ENCODE assay signal across 8 cellular contexts in genomic region chr1:222813866-222814535, GRCh38. TPM values are rescaled to one million over a fixed set of nuclear protein-coding genes. Genes with fewer than 3 reads are reported as not detected.
DNase-seq lines count a peak whose midpoint lies in the region; ATAC-seq, FAIRE-seq and TF ChIP-seq lines count a peak whose summit lies in the region.

No MANE protein-coding gene starts in this region.

- no peak overlapping the region for H3K9ac ChIP-seq in KMS-11

- no peaks in the 10 kb centered on the region for H3K27me3 ChIP-seq in KMS-11 (ENCODE audit: insufficient read depth, low read depth)

- no peak overlapping the region for H3K4me3 ChIP-seq in KMS-11 (IDR thresholded peaks at IDR 0.05; ENCODE audit: insufficient read depth, low read depth, low read length)

- peaks cover 14% of the 10 kb centered on the region for H3K79me2 ChIP-seq in KMS-11 (ENCODE audit: insufficient read depth, low read depth)

- peak overlapping the region; percentile 97 for H2AFZ ChIP-seq in KMS-11 (ENCODE audit: low read depth)

- TF ChIP-seq CTCF in C4-2B (conservative IDR thresholded peaks at IDR 0.05), result no peak
- TF ChIP-seq CTCF in KMS-11 (conservative IDR thresholded peaks at IDR 0.05; ENCODE audit: low read depth, low read length), result no peak

- peaks cover 15% of the 10 kb centered on the region for H3K4me1 ChIP-seq in KMS-11 (ENCODE audit: low read depth, poor library complexity, severe bottlenecking)

- no peaks in the 10 kb centered on the region for H3K36me3 ChIP-seq in KMS-11 (ENCODE audit: insufficient read depth)

- no peak for TF ChIP-seq POLR2A in GM18505 (IDR thresholded peaks at IDR 0.05; ENCODE audit: borderline replicate concordance, extremely low read depth, insufficient read depth, insufficient read length)

- peaks cover 18 to 37% (median 35%) of the 10 kb centered on the region in 4 donors for H3K4me1 Mint-ChIP-seq in naive thymus-derived CD8-positive, alpha-beta T cell

- no peaks in the 10 kb centered on the region for H4K20me1 ChIP-seq in KMS-11 (ENCODE audit: insufficient read depth)

- POLR2A ChIA-PET in naive thymus-derived CD8-positive, alpha-beta T cell (lab: Charles Lee), result no interaction called here

- peak; percentile 5 for DNase-seq in cerebellar cortex (ENCODE audit: low spot score)
- DNase-seq in naive thymus-derived CD8-positive, alpha-beta T cell, result no peak
- no peak for DNase-seq in urothelium cell line (ENCODE audit: low spot score)
- DNase-seq in NCI-H446 treated with DMSO at 0.1 percent for 48 hours (lab: John Stamatoyannopoulos, UW), result no peak
- no peak for DNase-seq in NCI-H2029 (lab: John Stamatoyannopoulos, UW)

- H3K27ac Mint-ChIP-seq in naive thymus-derived CD8-positive, alpha-beta T cell, result peak overlapping the region; percentile 87 to 97 (median 92)

- H3K9me3 Mint-ChIP-seq in naive thymus-derived CD8-positive, alpha-beta T cell, result no peaks in the 10 kb centered on the region

- H3K4me3 Mint-ChIP-seq in naive thymus-derived CD8-positive, alpha-beta T cell, result peak overlapping the region; percentile 90 to 98 (median 96)

- H3K27ac ChIP-seq in C4-2B, result peak overlapping the region; percentile 94
- no peak overlapping the region for H3K27ac ChIP-seq in KMS-11

- peak; percentile 5 to 16 for ATAC-seq in naive thymus-derived CD8-positive, alpha-beta T cell
- ATAC-seq in GM18505 (IDR thresholded peaks at IDR 0.05; ENCODE audit: unreplicated experiment), result no peak

- peak overlapping the region; percentile 77 for H3K4me2 ChIP-seq in KMS-11

- H3K36me3 Mint-ChIP-seq in naive thymus-derived CD8-positive, alpha-beta T cell, result no peaks in the 10 kb centered on the region

- no peak for FAIRE-seq in urothelium cell line (lab: Jason Lieb, UNC)

- H3K27me3 Mint-ChIP-seq in naive thymus-derived CD8-positive, alpha-beta T cell, result peaks cover 0 to 3% (median 0%) of the 10 kb centered on the region in 5 donors

RNA-seq across cellular contexts. Expression of gene DISP1, which starts 0.8 kb away (rescaled TPM):
- total RNA-seq in naive thymus-derived CD8-positive, alpha-beta T cell, result 1 to 10 TPM; 5.4 to 6.9 TPM
- 1 to 10 TPM; 1.5 to 3.4 (median 2.7) TPM for polyA plus RNA-seq in naive thymus-derived CD8-positive, alpha-beta T cell
